9 cellular contexts compared by ENCODE assay signal in genomic region chr19:1649706-1650626, GRCh38. TPM values are rescaled to one million over a fixed set of nuclear protein-coding genes. Genes with fewer than 3 reads are reported as not detected.
A peak's percentile ranks its signal among the peaks of the same experiment; 100 is the strongest.
DNase-seq lines count a peak whose midpoint lies in the region; ATAC-seq and TF ChIP-seq lines count a peak whose summit lies in the region.
"Had no signal": no experiment of that assay in that cellular context is flagged by ENCODE, and none has a peak within 500 bp of the region (broad histone marks: within the 10 kb centered on the region; RNA-seq: fewer than 3 reads in every experiment).

No MANE protein-coding gene starts in this region.

- H3K4me1 Mint-ChIP-seq in Caco-2 (ENCODE audit: low read depth, unreplicated experiment): no peaks in the 10 kb centered on the region
- H3K4me1 Mint-ChIP-seq in nephron: peaks cover 7% of the 10 kb centered on the region

- H3K4me3 ChIP-seq in Caco-2 (ENCODE audit: low read depth, low read length) (no peak overlapping the region), cardiac fibroblast (replicated peaks in 1 of 2; ENCODE audit: low read depth in 2 of 2, low read length in 2 of 2) (peak overlapping the region; percentile 64 to 80)

- POLR2A ChIA-PET in Caco-2 (lab: Charles Lee): no interaction called here

- H3K4me3 Mint-ChIP-seq in Caco-2 (ENCODE audit: unreplicated experiment): peak overlapping the region; percentile 76
- peak overlapping the region; percentile 98 to 99 (median 98) for H3K4me3 Mint-ChIP-seq in nephron

- peaks cover 3% of the 10 kb centered on the region; the same call in 1 of the 2 replicates for H3K36me3 ChIP-seq in Caco-2 (ENCODE audit: control insufficient read depth, insufficient read depth, low read length)
- H3K36me3 ChIP-seq in KOPT-K1 (ENCODE audit: insufficient read depth, low read length): peaks cover 53% of the 10 kb centered on the region

- no peaks in the 10 kb centered on the region for H3K4me1 ChIP-seq in Caco-2

- H3K36me3 Mint-ChIP-seq in Caco-2 (ENCODE audit: insufficient read depth, unreplicated experiment) (peaks cover 45% of the 10 kb centered on the region), nephron (ENCODE audit: low read depth) (peaks cover 7% of the 10 kb centered on the region)

- TF ChIP-seq CTCF in Caco-2 (IDR thresholded peaks at IDR 0.05; ENCODE audit: insufficient read depth in 1 of 2, low read depth in 1 of 2, low read length in 1 of 2, severe bottlenecking in 1 of 2, unreplicated experiment in 1 of 2) (no peak), cardiac fibroblast (IDR thresholded peaks at IDR 0.05; ENCODE audit: low read depth, low read length) (no peak), nephron (IDR thresholded peaks at IDR 0.05; ENCODE audit: unreplicated experiment in 3 of 3) (no peak)

- H3K27ac ChIP-seq in KOPT-K1 (ENCODE audit: low read depth, low read length, poor library complexity, severe bottlenecking): peak overlapping the region; percentile 96
- H3K27ac ChIP-seq: SJSA1 had no signal

- H3K9me3 ChIP-seq in Caco-2 (no peaks in the 10 kb centered on the region), KOPT-K1 (ENCODE audit: insufficient read depth, low read length, poor library complexity, severe bottlenecking) (no peaks in the 10 kb centered on the region)
- H3K9me3 ChIP-seq: SJSA1 had no signal

- DNase-seq in Caco-2 (no peak), cardiac fibroblast (ENCODE audit: low read depth in 2 of 2) (no peak), NCI-H2081 treated with DMSO at 0.1 percent for 48 hours (lab: John Stamatoyannopoulos, UW) (no peak), NCI-H345 treated with DMSO at 0.1 percent for 48 hours (lab: John Stamatoyannopoulos, UW; ENCODE audit: unreplicated experiment) (no peak), left colon (no peak), SIG-M5 treated with dmso at 0.1 percent for 504 hours (lab: John Stamatoyannopoulos, UW; ENCODE audit: unreplicated experiment) (no peak)

- H3K27me3 Mint-ChIP-seq in Caco-2 (ENCODE audit: insufficient read depth, unreplicated experiment): no peaks in the 10 kb centered on the region
- H3K27me3 Mint-ChIP-seq in nephron (ENCODE audit: low read depth): no peaks in the 10 kb centered on the region

- H3K27ac Mint-ChIP-seq in Caco-2 (ENCODE audit: unreplicated experiment) (no peak overlapping the region), nephron (peak overlapping the region; percentile 98 to 99 (median 98))

- no peaks in the 10 kb centered on the region for H3K27me3 ChIP-seq in Caco-2 (replicated peaks; ENCODE audit: control insufficient read depth, insufficient read depth, low read length)
- H3K27me3 ChIP-seq: SJSA1 had no signal

- H3K9me3 Mint-ChIP-seq in Caco-2 (ENCODE audit: unreplicated experiment) (no peaks in the 10 kb centered on the region), nephron (no peaks in the 10 kb centered on the region)

- ATAC-seq in left colon: no peak

- CTCF ChIA-PET in Caco-2 (lab: Charles Lee): interaction anchor here (0.7 kb wide), 1 partner anchor 315 kb away, joined by 6 read pairs; no protein-coding TSS in a partner anchor

- no TSS peak for BruUV-seq in Caco-2 (replicated peaks; lab: Mats Ljungman, UMichigan)

- intact Hi-C loops in Caco-2 (cut with micrococcal nuclease; ENCODE audit: unreplicated experiment): no loop called here
- intact Hi-C loops in left colon (cut with DNase I, micrococcal nuclease): loop anchor here in 1 of 2 donors (5.0 kb wide), 1 partner anchor 43 kb away; the partner anchor contains the start of gene UQCR11

RNA-seq across cellular contexts. Expression of gene TCF3, which starts 2.4 kb away (rescaled TPM):
- 147 and 162 TPM in 2 replicates for total RNA-seq in Caco-2 (2022)
- 10 to 100 TPM; 64.1 to 64.7 TPM for total RNA-seq in left colon

RNA-seq across cellular contexts. Expression of gene UQCR11, which starts 44.7 kb away (rescaled TPM):
- 222 and 238 TPM in 2 replicates for total RNA-seq in Caco-2 (2022)
- 100 to 1,000 TPM; 337 to 359 TPM for total RNA-seq in left colon

RNA-seq across cellular contexts. Expression of gene MBD3, which starts 57.3 kb away (rescaled TPM):
- 89.3 and 95.3 TPM in 2 replicates for total RNA-seq in Caco-2 (2022)
- total RNA-seq in left colon: 10 to 100 TPM; 47.7 to 57.5 TPM
